In the genomic region with DNA sequence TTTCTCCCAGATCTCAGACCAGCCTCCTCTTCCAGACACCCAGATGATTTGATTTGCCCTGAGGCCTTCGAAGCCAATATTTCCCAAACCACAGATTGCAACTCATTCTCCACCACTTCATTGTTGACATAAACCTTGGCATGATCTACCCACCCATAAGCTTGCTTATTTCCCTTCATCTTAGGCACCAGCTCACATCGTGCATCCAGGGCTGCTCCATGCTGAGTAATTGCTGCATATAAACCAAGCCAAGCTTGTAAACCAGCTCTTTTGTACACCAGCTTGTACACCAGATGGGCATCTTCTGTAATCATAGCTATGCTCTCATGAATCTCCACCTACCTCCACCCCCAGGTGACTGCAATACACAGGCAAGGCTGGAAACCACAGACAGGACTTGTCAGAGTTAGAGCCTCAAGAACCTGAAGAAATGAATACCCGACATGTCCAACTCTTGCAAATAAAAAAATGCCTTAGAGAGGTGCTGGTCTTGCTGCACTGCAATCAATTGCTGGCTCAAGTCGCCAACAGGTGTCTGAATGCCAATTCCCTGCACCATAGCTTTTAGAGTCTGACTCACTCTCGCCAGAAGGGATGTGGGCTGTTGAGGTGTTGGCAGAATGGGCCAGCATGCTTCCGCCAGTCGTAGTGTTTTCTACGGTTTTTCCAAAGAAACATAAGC, we compare ENCODE assay signal across 1 cellular context.
TF ChIP-seq lines count a peak whose summit lies in the region.

No MANE protein-coding gene starts in this region.

TF ChIP-seq in HepG2, 621 proteins besides CTCF, POLR2A, EP300 and RAD21 (continued from another document):
- TF ChIP-seq, protein P1, sequence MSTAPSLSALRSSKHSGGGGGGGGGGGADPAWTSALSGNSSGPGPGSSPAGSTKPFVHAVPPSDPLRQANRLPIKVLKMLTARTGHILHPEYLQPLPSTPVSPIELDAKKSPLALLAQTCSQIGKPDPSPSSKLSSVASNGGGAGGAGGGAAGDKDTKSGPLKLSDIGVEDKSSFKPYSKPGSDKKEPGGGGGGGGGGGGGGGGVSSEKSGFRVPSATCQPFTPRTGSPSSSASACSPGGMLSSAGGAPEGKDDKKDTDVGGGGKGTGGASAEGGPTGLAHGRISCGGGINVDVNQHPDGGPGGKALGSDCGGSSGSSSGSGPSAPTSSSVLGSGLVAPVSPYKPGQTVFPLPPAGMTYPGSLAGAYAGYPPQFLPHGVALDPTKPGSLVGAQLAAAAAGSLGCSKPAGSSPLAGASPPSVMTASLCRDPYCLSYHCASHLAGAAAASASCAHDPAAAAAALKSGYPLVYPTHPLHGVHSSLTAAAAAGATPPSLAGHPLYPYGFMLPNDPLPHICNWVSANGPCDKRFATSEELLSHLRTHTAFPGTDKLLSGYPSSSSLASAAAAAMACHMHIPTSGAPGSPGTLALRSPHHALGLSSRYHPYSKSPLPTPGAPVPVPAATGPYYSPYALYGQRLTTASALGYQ (CRISPR knock-in tag; IDR thresholded peaks at IDR 0.05) = no peak
- TF ChIP-seq, protein P2, sequence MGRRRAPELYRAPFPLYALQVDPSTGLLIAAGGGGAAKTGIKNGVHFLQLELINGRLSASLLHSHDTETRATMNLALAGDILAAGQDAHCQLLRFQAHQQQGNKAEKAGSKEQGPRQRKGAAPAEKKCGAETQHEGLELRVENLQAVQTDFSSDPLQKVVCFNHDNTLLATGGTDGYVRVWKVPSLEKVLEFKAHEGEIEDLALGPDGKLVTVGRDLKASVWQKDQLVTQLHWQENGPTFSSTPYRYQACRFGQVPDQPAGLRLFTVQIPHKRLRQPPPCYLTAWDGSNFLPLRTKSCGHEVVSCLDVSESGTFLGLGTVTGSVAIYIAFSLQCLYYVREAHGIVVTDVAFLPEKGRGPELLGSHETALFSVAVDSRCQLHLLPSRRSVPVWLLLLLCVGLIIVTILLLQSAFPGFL (CRISPR knock-in tag; IDR thresholded peaks at IDR 0.05) = no peak
- TF ChIP-seq SMARCE1 (IDR thresholded peaks at IDR 0.05; ENCODE audit: borderline replicate concordance) = no peak
- no peak for TF ChIP-seq ZNF709 (CRISPR knock-in tag; IDR thresholded peaks at IDR 0.05)
- TF ChIP-seq SALL2 (CRISPR knock-in tag; IDR thresholded peaks at IDR 0.05) = no peak
- TF ChIP-seq MBNL3 (CRISPR knock-in tag; conservative IDR thresholded peaks at IDR 0.05) = no peak
- TF ChIP-seq ASH2L (IDR thresholded peaks at IDR 0.05; ENCODE audit: insufficient read length, low read depth, low read length) = no peak
- TF ChIP-seq PRMT3 (CRISPR knock-in tag; IDR thresholded peaks at IDR 0.05; ENCODE audit: borderline replicate concordance, low read depth) = no peak
TF ChIP-seq in HepG2: peak in this region for 0.
